13 cellular contexts compared by ENCODE assay signal in the genomic region with DNA sequence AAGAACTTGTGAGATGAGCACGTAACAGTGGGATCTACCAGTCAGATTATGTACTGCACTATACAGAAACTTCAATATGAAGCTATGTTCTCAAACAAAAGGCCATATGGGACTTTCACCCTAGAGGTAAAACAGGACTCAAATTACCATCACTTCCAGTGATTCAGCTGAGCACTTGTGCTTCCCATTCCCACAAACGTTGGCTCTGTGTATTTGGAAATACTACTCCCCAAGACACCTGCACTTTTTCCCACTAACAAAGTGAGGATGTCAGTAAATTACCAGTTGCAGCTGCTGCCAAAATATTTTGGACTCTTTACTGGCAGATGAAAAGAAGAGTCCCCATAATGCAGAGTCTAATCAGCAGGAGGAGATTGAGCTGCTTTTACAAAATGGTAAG.
DNase-seq lines count a peak whose midpoint lies in the region; ATAC-seq, FAIRE-seq and TF ChIP-seq lines count a peak whose summit lies in the region.
"Had no signal": no experiment of that assay in that cellular context is flagged by ENCODE, and none has a peak within 500 bp of the region (broad histone marks: within the 10 kb centered on the region; RNA-seq: fewer than 3 reads in every experiment).

No MANE protein-coding gene starts in this region.

- H3K79me2 ChIP-seq in GM23338 (replicated peaks; ENCODE audit: insufficient read depth) = no peaks in the 10 kb centered on the region
- H3K79me2 ChIP-seq in K562 (ENCODE audit: control insufficient read depth, insufficient read depth, low read length) = peaks cover 24% of the 10 kb centered on the region

- H2AFZ ChIP-seq in GM23338 (0 out of 2 replicates have a peak overlapping the region, but pooled peaks have one; percentile 14), K562 (ENCODE audit: low read depth, low read length) (no peak overlapping the region)

- H3K27ac Mint-ChIP-seq in GM23338 = no peak overlapping the region
- H3K27ac Mint-ChIP-seq in activated naive CD8-positive, alpha-beta T cell treated with anti-CD3 and anti-CD28 coated beads, Interleukin-2, amount 50 U/mL, for 24 hours = no peak overlapping the region
- H3K27ac Mint-ChIP-seq: CD8-positive, alpha-beta T cell had no signal

- in situ Hi-C loops in K562 (cut with MboI) = no loop called here

- H3F3A ChIP-seq in GM23338 (replicated peaks; ENCODE audit: low read depth) = no peaks in the 10 kb centered on the region

- H3K9ac ChIP-seq in K562 (ENCODE audit: insufficient read depth in 1 of 2, low read depth in 2 of 2, low read length in 2 of 2) = no peak overlapping the region

- no peak for DNase-seq in GM23338 (ENCODE audit: low spot score)
- peak; percentile 6 for DNase-seq in NCI-H1092 (lab: John Stamatoyannopoulos, UW)
- DNase-seq in NCI-H524 (lab: John Stamatoyannopoulos, UW) = peak; percentile 70 to 97
- DNase-seq in K562 (ENCODE audit: extremely low read depth in 1 of 4, low spot score in 3 of 4) = no peak
- DNase-seq in activated naive CD8-positive, alpha-beta T cell treated with anti-CD3 and anti-CD28 coated beads, Interleukin-2, amount 50 U/mL, for 24 hours = no peak
- no peak for DNase-seq in activated CD4-positive, alpha-beta T cell treated with anti-CD3 and anti-CD28 coated beads, Interleukin-2, amount 50 U/mL, for 48 hours
- DNase-seq: CD8-positive, alpha-beta T cell; EL; H7; Kasumi-1; RPMI8226; T-helper 1 cell had no signal

- no peaks in the 10 kb centered on the region for H3K27me3 Mint-ChIP-seq in GM23338 (ENCODE audit: insufficient read depth, low read depth, poor library complexity)
- no peaks in the 10 kb centered on the region for H3K27me3 Mint-ChIP-seq in activated naive CD8-positive, alpha-beta T cell treated with anti-CD3 and anti-CD28 coated beads, Interleukin-2, amount 50 U/mL, for 24 hours

- H4K20me1 ChIP-seq in GM23338 (replicated peaks; ENCODE audit: insufficient read depth) (no peaks in the 10 kb centered on the region), K562 (replicated peaks; ENCODE audit: control insufficient read depth, insufficient read depth, low read length) (no peaks in the 10 kb centered on the region)

- TF ChIP-seq CTCF in GM23338 (conservative IDR thresholded peaks at IDR 0.05; ENCODE audit: low read depth in 2 of 2) = no peak
- TF ChIP-seq CTCF in K562 (IDR thresholded peaks at IDR 0.05 in 2 of 3, conservative IDR thresholded peaks at IDR 0.05 in 1 of 3; ENCODE audit: insufficient read depth in 2 of 3, low read depth in 1 of 3, low read length in 3 of 3) = no peak

- no peak for TF ChIP-seq EP300 in K562 (IDR thresholded peaks at IDR 0.05; ENCODE audit: low read length)

- H3K4me3 ChIP-seq in GM23338 (no peak overlapping the region), K562 (no peak overlapping the region)

- H3K36me3 ChIP-seq in GM23338 (ENCODE audit: insufficient read depth) (no peaks in the 10 kb centered on the region), K562 (ENCODE audit: control insufficient read depth, insufficient read depth, low read length) (peaks cover 8% of the 10 kb centered on the region; the same call in 1 of the 3 replicates)

- TF ChIP-seq RAD21 in K562 (CRISPR knock-in tag; conservative IDR thresholded peaks at IDR 0.05 in 1 of 2, IDR thresholded peaks at IDR 0.05 in 1 of 2) = no peak

- H3K27me3 ChIP-seq in GM23338 (ENCODE audit: insufficient read depth) (no peaks in the 10 kb centered on the region), K562 (ENCODE audit: control insufficient read depth in 2 of 2, insufficient read depth in 2 of 2, low read length in 2 of 2) (no peaks in the 10 kb centered on the region)

- no peak overlapping the region for H3K27ac ChIP-seq in GM23338 (ENCODE audit: low read depth)
- no peak overlapping the region for H3K27ac ChIP-seq in K562 (ENCODE audit: extremely low read depth, low read depth, low read length)

- no peaks in the 10 kb centered on the region for H3K9me2 ChIP-seq in GM23338 (ENCODE audit: insufficient read depth)

- intact Hi-C loops in K562 (cut with micrococcal nuclease) = no loop called here

- H3K9me3 Mint-ChIP-seq in GM23338 = no peaks in the 10 kb centered on the region
- no peaks in the 10 kb centered on the region for H3K9me3 Mint-ChIP-seq in activated naive CD8-positive, alpha-beta T cell treated with anti-CD3 and anti-CD28 coated beads, Interleukin-2, amount 50 U/mL, for 24 hours

- H3K4me2 ChIP-seq in GM23338 = no peak overlapping the region
- H3K4me2 ChIP-seq in K562 (ENCODE audit: insufficient read depth, low read length) = no peak overlapping the region

- no peak overlapping the region for H3K4me3 Mint-ChIP-seq in GM23338
- no peak overlapping the region for H3K4me3 Mint-ChIP-seq in activated naive CD8-positive, alpha-beta T cell treated with anti-CD3 and anti-CD28 coated beads, Interleukin-2, amount 50 U/mL, for 24 hours
- H3K4me3 Mint-ChIP-seq: CD8-positive, alpha-beta T cell had no signal

- H3K9me3 ChIP-seq in K562 (replicated peaks; ENCODE audit: control insufficient read depth, insufficient read depth, low read depth, low read length) = no peaks in the 10 kb centered on the region

- H3K9me1 ChIP-seq in K562 (ENCODE audit: control insufficient read depth, insufficient read depth, low read length) = no peaks in the 10 kb centered on the region

- ATAC-seq in GM23338 (no peak), K562 (peak; percentile 8; the same call in 2 of the 3 replicates), GM19023 (IDR thresholded peaks at IDR 0.05; ENCODE audit: unreplicated experiment) (no peak)
- no peak for ATAC-seq in activated naive CD8-positive, alpha-beta T cell treated with anti-CD3 and anti-CD28 coated beads, Interleukin-2, amount 50 U/mL, for 24 hours
- ATAC-seq: CD8-positive, alpha-beta T cell had no signal

- BruUV-seq in K562 (replicated peaks; lab: Mats Ljungman, UMichigan) = no TSS peak

- 20% methylated on average over 2 of the region's 2 CpGs for WGBS in K562 (ENCODE audit: insufficient coverage, low coverage, missing lambda C conversion rate)

- no peaks in the 10 kb centered on the region for H3K4me1 Mint-ChIP-seq in GM23338
- H3K4me1 Mint-ChIP-seq in activated naive CD8-positive, alpha-beta T cell treated with anti-CD3 and anti-CD28 coated beads, Interleukin-2, amount 50 U/mL, for 24 hours = no peaks in the 10 kb centered on the region

- no peak for FAIRE-seq in K562 (lab: Jason Lieb, UNC)

- POLR2A ChIA-PET in K562 (lab: Yijun Ruan, JAX) = interaction anchor here (0.9 to 1.3 kb wide), 2 partner anchors 8 to 10 kb away, joined by 3 to 10 read pairs; no protein-coding TSS in a partner anchor

- CTCF ChIA-PET in K562 (lab: Yijun Ruan, JAX; ENCODE audit: low intra/inter-chr PET ratio) = no interaction called here

- no peaks in the 10 kb centered on the region for H3K36me3 Mint-ChIP-seq in GM23338 (ENCODE audit: low read depth)
- H3K36me3 Mint-ChIP-seq in activated naive CD8-positive, alpha-beta T cell treated with anti-CD3 and anti-CD28 coated beads, Interleukin-2, amount 50 U/mL, for 24 hours (ENCODE audit: low read depth) = no peaks in the 10 kb centered on the region
- H3K36me3 Mint-ChIP-seq: CD8-positive, alpha-beta T cell had no signal

- no peaks in the 10 kb centered on the region for H3K4me1 ChIP-seq in GM23338 (ENCODE audit: insufficient read depth)
- no peaks in the 10 kb centered on the region for H3K4me1 ChIP-seq in K562 (replicated peaks in 1 of 2; ENCODE audit: control insufficient read depth in 2 of 2, insufficient read depth in 2 of 2, low read length in 2 of 2)

- no peak for TF ChIP-seq POLR2A in K562 (conservative IDR thresholded peaks at IDR 0.05)

TF ChIP-seq in GM23338, 12 proteins besides CTCF, POLR2A, EP300 and RAD21 (continues in another document):
- no peak for TF ChIP-seq EZH2phosphoT487 (IDR thresholded peaks at IDR 0.05; ENCODE audit: unreplicated experiment)

TF ChIP-seq in K562, 482 proteins besides CTCF, POLR2A, EP300 and RAD21 (continues in another document):
- TF ChIP-seq NR2C2 (CRISPR knock-in tag; IDR thresholded peaks at IDR 0.05) (no peak), NR2C2 (tag; IDR thresholded peaks at IDR 0.05) (no peak)
- TF ChIP-seq, protein P1, sequence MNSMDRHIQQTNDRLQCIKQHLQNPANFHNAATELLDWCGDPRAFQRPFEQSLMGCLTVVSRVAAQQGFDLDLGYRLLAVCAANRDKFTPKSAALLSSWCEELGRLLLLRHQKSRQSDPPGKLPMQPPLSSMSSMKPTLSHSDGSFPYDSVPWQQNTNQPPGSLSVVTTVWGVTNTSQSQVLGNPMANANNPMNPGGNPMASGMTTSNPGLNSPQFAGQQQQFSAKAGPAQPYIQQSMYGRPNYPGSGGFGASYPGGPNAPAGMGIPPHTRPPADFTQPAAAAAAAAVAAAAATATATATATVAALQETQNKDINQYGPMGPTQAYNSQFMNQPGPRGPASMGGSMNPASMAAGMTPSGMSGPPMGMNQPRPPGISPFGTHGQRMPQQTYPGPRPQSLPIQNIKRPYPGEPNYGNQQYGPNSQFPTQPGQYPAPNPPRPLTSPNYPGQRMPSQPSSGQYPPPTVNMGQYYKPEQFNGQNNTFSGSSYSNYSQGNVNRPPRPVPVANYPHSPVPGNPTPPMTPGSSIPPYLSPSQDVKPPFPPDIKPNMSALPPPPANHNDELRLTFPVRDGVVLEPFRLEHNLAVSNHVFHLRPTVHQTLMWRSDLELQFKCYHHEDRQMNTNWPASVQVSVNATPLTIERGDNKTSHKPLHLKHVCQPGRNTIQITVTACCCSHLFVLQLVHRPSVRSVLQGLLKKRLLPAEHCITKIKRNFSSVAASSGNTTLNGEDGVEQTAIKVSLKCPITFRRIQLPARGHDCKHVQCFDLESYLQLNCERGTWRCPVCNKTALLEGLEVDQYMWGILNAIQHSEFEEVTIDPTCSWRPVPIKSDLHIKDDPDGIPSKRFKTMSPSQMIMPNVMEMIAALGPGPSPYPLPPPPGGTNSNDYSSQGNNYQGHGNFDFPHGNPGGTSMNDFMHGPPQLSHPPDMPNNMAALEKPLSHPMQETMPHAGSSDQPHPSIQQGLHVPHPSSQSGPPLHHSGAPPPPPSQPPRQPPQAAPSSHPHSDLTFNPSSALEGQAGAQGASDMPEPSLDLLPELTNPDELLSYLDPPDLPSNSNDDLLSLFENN (IDR thresholded peaks at IDR 0.05; ENCODE audit: low read depth in 2 of 2, low read length in 2 of 2) = no peak

Comparison
In these comparisons a context has a peak if more than half of its experiments do, and no peak if none do; other contexts are left out.
1. DNase-seq: peak in NCI-H1092 (single experiment) and NCI-H524 (2 of 2); none in GM23338 (single experiment), K562 (0 of 4), activated naive CD8-positive, alpha-beta T cell treated with anti-CD3 and anti-CD28 coated beads, Interleukin-2, amount 50 U/mL, for 24 hours (single experiment) and activated CD4-positive, alpha-beta T cell treated with anti-CD3 and anti-CD28 coated beads, Interleukin-2, amount 50 U/mL, for 48 hours (0 of 2).